In the genomic region with DNA sequence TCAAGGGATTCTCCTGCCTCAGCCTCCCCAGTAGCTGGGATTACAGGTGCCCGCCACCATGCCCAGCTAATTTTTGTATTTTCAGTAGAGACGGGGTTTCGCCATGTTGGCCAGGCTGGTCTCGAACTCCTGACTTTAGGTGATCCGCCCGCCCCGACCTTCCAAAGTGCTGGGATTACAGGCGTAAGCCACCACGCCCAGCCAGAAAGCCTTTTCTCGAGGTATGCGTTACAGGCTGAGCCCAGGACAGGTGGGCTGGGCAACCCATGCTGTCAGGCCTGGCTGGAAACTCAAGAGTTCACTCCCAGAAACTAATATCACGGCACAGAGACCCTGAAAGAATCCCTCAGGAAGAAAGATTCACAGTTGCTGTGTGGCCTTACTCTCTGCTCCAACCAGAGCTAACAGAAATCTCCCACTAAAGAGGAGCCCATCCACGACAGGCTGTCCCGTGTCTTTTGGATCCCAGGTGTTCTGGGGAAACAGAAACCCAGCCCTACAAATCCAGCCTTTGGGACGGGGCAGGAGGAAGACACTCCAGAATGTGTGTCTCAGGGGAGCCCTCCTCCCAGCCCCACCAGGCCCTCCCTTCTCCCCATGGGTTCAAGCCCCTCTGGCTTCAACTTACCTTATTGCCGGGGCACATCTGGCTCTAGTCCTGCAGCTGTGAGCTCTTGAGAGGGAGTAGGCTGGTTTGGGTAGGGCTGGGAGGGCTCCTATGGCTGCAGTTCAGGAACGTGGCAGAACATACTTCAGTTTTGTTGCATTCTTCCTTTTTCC, we compare ENCODE assay signal across 20 cellular contexts. TPM values are rescaled to one million over a fixed set of nuclear protein-coding genes. Genes with fewer than 3 reads are reported as not detected.
DNase-seq lines count a peak whose midpoint lies in the region; ATAC-seq and TF ChIP-seq lines count a peak whose summit lies in the region.
"Had no signal": no experiment of that assay in that cellular context is flagged by ENCODE, and none has a peak within 500 bp of the region (broad histone marks: within the 10 kb centered on the region; RNA-seq: fewer than 3 reads in every experiment).

A gene with protein sequence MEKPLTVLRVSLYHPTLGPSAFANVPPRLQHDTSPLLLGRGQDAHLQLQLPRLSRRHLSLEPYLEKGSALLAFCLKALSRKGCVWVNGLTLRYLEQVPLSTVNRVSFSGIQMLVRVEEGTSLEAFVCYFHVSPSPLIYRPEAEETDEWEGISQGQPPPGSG (minus strand): TSS at position 771 of the 780 bp plus-strand sequence. CDS start 2,412 bp downstream, outside the sequence.

- H3K27ac Mint-ChIP-seq in chondrocyte (ENCODE audit: unreplicated experiment), result no peak within 1 kb of the TSS
- H3K27ac Mint-ChIP-seq: CD4-positive, alpha-beta T cell; GM23338 had no signal

- intact Hi-C loops in sigmoid colon (cut with DNase I) (no loop called here), prostate gland (cut with DNase I) (no loop called here)

- peak within 1 kb of the TSS; percentile 86 to 97 (median 91) for H3K4me2 ChIP-seq in BLaER1 treated with 17β-estradiol and CSF1 and Interleukin-3, amounts not matched to agents 10 nM and 100 nM
- H3K4me2 ChIP-seq: GM23338, KMS-11 had no signal

- no peaks in the 10 kb centered on the region; a peak in 1 of 22 replicates for H3K9me3 ChIP-seq in BLaER1 treated with 17β-estradiol and CSF1 and Interleukin-3, amounts not matched to agents 10 nM and 100 nM (replicated peaks in 1 of 11)
- no peaks in the 10 kb centered on the region for H3K9me3 ChIP-seq in sigmoid colon
- no peaks in the 10 kb centered on the region for H3K9me3 ChIP-seq in prostate gland
- H3K9me3 ChIP-seq: HAP-1 had no signal

- peak; percentile 25 for DNase-seq in activated effector memory CD4-positive, alpha-beta T cell treated with anti-CD3 and anti-CD28 coated beads, Interleukin-2, amount 50 U/mL, for 16 hours
- DNase-seq in activated effector memory CD4-positive, alpha-beta T cell treated with Interleukin-2 at 50 U/mL for 16 hours, result no peak
- DNase-seq in chondrocyte (ENCODE audit: low spot score) (peak; percentile 55), sigmoid colon (peak; percentile 36), prostate gland (ENCODE audit: low spot score) (no peak), NCI-H82 (lab: John Stamatoyannopoulos, UW) (no peak)
- DNase-seq: COR-L47, IMR-90, NCI-H1105, NCI-H146, NCI-H2029, NCI-H524 treated with DMSO at 0.1 percent for 48 hours, OCI-M1, SHP77 had no signal

- peak within 1 kb of the TSS in 6 of 10 experiments; percentile 14 to 60 (median 52); a peak in 12 of 20 replicates for H3K4me3 ChIP-seq in BLaER1 treated with 17β-estradiol and CSF1 and Interleukin-3, amounts not matched to agents 10 nM and 100 nM
- H3K4me3 ChIP-seq in sigmoid colon (no peak within 1 kb of the TSS), prostate gland (no peak within 1 kb of the TSS)
- H3K4me3 ChIP-seq: GM23338, HAP-1 had no signal

- H4K20me1 ChIP-seq in BLaER1 treated with 17β-estradiol and CSF1 and Interleukin-3, amounts not matched to agents 10 nM and 100 nM, result no peaks in the 10 kb centered on the region

- peaks cover 3% of the 10 kb centered on the region for H3K9me3 Mint-ChIP-seq in chondrocyte (ENCODE audit: low read depth)
- H3K9me3 Mint-ChIP-seq: CD4-positive, alpha-beta T cell had no signal

- peaks cover 5% of the 10 kb centered on the region for H3K4me1 Mint-ChIP-seq in chondrocyte (ENCODE audit: low read depth)

- H3K27me3 Mint-ChIP-seq in chondrocyte (ENCODE audit: low read depth), result peaks cover 48% of the 10 kb centered on the region

- peak within 1 kb of the TSS in 7 of 11 experiments; percentile 5 to 69 (median 44); a peak in 10 of 22 replicates for H3K27ac ChIP-seq in BLaER1 treated with 17β-estradiol and CSF1 and Interleukin-3, amounts not matched to agents 10 nM and 100 nM
- H3K27ac ChIP-seq in sigmoid colon (no peak within 1 kb of the TSS), prostate gland (no peak within 1 kb of the TSS)
- H3K27ac ChIP-seq: KMS-11 had no signal

- H3K36me3 Mint-ChIP-seq in chondrocyte (ENCODE audit: low read depth), result no peaks in the 10 kb centered on the region

- no peak for TF ChIP-seq EP300 in sigmoid colon (IDR thresholded peaks at IDR 0.05)

- no peak within 1 kb of the TSS for H3K4me3 Mint-ChIP-seq in chondrocyte (ENCODE audit: unreplicated experiment)
- H3K4me3 Mint-ChIP-seq: CD4-positive, alpha-beta T cell; GM23338 had no signal

- TF ChIP-seq POLR2A in sigmoid colon (IDR thresholded peaks at IDR 0.05), result no peak
- TF ChIP-seq POLR2A in prostate gland (IDR thresholded peaks at IDR 0.05), result no peak

- H3K9ac ChIP-seq in BLaER1 treated with 17β-estradiol and CSF1 and Interleukin-3, amounts not matched to agents 10 nM and 100 nM, result peak within 1 kb of the TSS in 6 of 11 experiments; percentile 3 to 80 (median 46); a peak in 10 of 22 replicates
- H3K9ac ChIP-seq: KMS-11 had no signal

- no peak for ATAC-seq in GM21515 (IDR thresholded peaks at IDR 0.05; ENCODE audit: unreplicated experiment)
- ATAC-seq: GM23338 had no signal

- WGBS in sigmoid colon, 2 donors, result 84 to 86% methylated on average over 17 of the region's 17 CpGs
- WGBS in prostate gland, result 88% methylated on average over 17 of the region's 17 CpGs

- peaks cover 0 to 25% (median 0%) of the 10 kb centered on the region in 11 experiments; a peak in 4 of 22 replicates for H3K36me3 ChIP-seq in BLaER1 treated with 17β-estradiol and CSF1 and Interleukin-3, amounts not matched to agents 10 nM and 100 nM
- H3K36me3 ChIP-seq in sigmoid colon, result no peaks in the 10 kb centered on the region
- H3K36me3 ChIP-seq in prostate gland, result no peaks in the 10 kb centered on the region
- H3K36me3 ChIP-seq: HAP-1 had no signal

- no peaks in the 10 kb centered on the region for H3K27me3 ChIP-seq in BLaER1 treated with 17β-estradiol and CSF1 and Interleukin-3, amounts not matched to agents 10 nM and 100 nM
- no peaks in the 10 kb centered on the region for H3K27me3 ChIP-seq in sigmoid colon
- H3K27me3 ChIP-seq in prostate gland (replicated peaks; ENCODE audit: insufficient read depth), result no peaks in the 10 kb centered on the region

- TF ChIP-seq CTCF in chondrocyte (IDR thresholded peaks at IDR 0.05), result no peak
- TF ChIP-seq CTCF in sigmoid colon (IDR thresholded peaks at IDR 0.05), result no peak
- TF ChIP-seq CTCF in prostate gland (IDR thresholded peaks at IDR 0.05), result no peak

- H3K4me1 ChIP-seq in BLaER1 treated with 17β-estradiol and CSF1 and Interleukin-3, amounts not matched to agents 10 nM and 100 nM, result peaks cover 60 to 97% (median 79%) of the 10 kb centered on the region in 10 experiments
- no peaks in the 10 kb centered on the region for H3K4me1 ChIP-seq in sigmoid colon
- H3K4me1 ChIP-seq in prostate gland (replicated peaks), result no peaks in the 10 kb centered on the region
- H3K4me1 ChIP-seq: HAP-1 had no signal

RNA-seq across cellular contexts. Expression of the gene that starts here (rescaled TPM):
- not detected in 3 replicates for total RNA-seq in chondrocyte
- total RNA-seq in sigmoid colon, result not detected
- 1 to 10 TPM in 1 of 3 donors, under 1 TPM in 1, not detected in 1; 0.46 to 1.4 TPM for polyA plus RNA-seq in sigmoid colon
- not detected for total RNA-seq in prostate gland
- total RNA-seq: GM23338, IMR-90 had no signal
- polyA plus RNA-seq: GM23338, IMR-90 had no signal

Comparison
In these comparisons a context has a peak if more than half of its experiments do, and no peak if none do; other contexts are left out.
1. DNase-seq: peak in activated effector memory CD4-positive, alpha-beta T cell treated with anti-CD3 and anti-CD28 coated beads, Interleukin-2, amount 50 U/mL, for 16 hours (single experiment) and sigmoid colon (single experiment); none in activated effector memory CD4-positive, alpha-beta T cell treated with Interleukin-2 at 50 U/mL for 16 hours (single experiment), prostate gland (single experiment) and NCI-H82 (single experiment).
2. Peak in DNase-seq in chondrocyte; RNA of the gene not detected or under 1 TPM.
3. H3K27ac ChIP-seq: peak in BLaER1 treated with 17β-estradiol and CSF1 and Interleukin-3, amounts not matched to agents 10 nM and 100 nM (7 of 11); none in sigmoid colon (0 of 4) and prostate gland (0 of 2).
4. H3K4me3 ChIP-seq: peak in BLaER1 treated with 17β-estradiol and CSF1 and Interleukin-3, amounts not matched to agents 10 nM and 100 nM (6 of 10); none in sigmoid colon (0 of 4) and prostate gland (0 of 2).